16 cellular contexts compared by ENCODE assay signal in the genomic region with DNA sequence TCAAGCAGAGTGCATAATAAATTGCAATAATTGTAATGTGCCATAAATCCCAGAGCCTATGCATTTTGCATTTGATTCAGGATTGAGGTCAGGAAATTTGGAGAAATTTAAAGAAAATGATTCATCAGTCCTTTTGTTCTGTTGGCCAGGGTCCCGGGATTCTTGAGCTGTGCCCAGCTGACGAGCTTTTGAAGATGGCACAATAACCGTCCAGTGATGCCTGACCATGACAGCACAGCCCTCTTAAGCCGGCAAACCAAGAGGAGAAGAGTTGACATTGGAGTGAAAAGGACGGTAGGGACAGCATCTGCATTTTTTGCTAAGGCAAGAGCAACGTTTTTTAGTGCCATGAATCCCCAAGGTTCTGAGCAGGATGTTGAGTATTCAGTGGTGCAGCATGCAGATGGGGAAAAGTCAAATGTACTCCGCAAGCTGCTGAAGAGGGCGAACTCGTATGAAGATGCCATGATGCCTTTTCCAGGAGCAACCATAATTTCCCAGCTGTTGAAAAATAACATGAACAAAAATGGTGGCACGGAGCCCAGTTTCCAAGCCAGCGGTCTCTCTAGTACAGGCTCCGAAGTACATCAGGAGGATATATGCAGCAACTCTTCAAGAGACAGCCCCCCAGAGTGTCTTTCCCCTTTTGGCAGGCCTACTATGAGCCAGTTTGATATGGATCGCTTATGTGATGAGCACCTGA. TPM values are rescaled to one million over a fixed set of nuclear protein-coding genes. Genes with fewer than 3 reads are reported as not detected.
DNase-seq lines count a peak whose midpoint lies in the region; ATAC-seq and TF ChIP-seq lines count a peak whose summit lies in the region.
"Had no signal": no experiment of that assay in that cellular context is flagged by ENCODE, and none has a peak within 500 bp of the region (broad histone marks: within the 10 kb centered on the region; RNA-seq: fewer than 3 reads in every experiment).

No MANE protein-coding gene starts in this region.

- no peak for ATAC-seq in GM18505 (IDR thresholded peaks at IDR 0.05; ENCODE audit: unreplicated experiment)

- CTCF ChIA-PET in activated CD4-positive, alpha-beta T cell treated with anti-CD3 and anti-CD28 coated beads, Interleukin-2, amount 10 ng/mL, durations not matched to agents 7 days and 5 days (lab: Charles Lee): no interaction called here

- POLR2A ChIA-PET in activated CD4-positive, alpha-beta T cell treated with anti-CD3 and anti-CD28 coated beads, Interleukin-2, amount 10 ng/mL, durations not matched to agents 7 days and 5 days (lab: Charles Lee): no interaction called here

- peaks cover 9% of the 10 kb centered on the region for H3K36me3 ChIP-seq in right atrium auricular region
- H3K36me3 ChIP-seq in skeletal muscle satellite cell (ENCODE audit: insufficient read depth, low read length): no peaks in the 10 kb centered on the region
- no peaks in the 10 kb centered on the region for H3K36me3 ChIP-seq in vagina
- no peaks in the 10 kb centered on the region for H3K36me3 ChIP-seq in prostate gland
- H3K36me3 ChIP-seq: brain microvascular endothelial cell, Peyer's patch, tibial artery had no signal

- H3K4me3 ChIP-seq in right atrium auricular region (peak overlapping the region in 1 of 2 donors; percentile 27), skeletal muscle satellite cell (ENCODE audit: low read length) (peak overlapping the region; percentile 62), vagina (no peak overlapping the region), prostate gland (no peak overlapping the region)
- H3K4me3 ChIP-seq: hepatocyte, tibial artery had no signal

- peaks cover 55% of the 10 kb centered on the region for H3K4me1 Mint-ChIP-seq in brain
- no peaks in the 10 kb centered on the region for H3K4me1 Mint-ChIP-seq in activated CD4-positive, alpha-beta T cell treated with anti-CD3 and anti-CD28 coated beads, Interleukin-2, amount 10 ng/mL, durations not matched to agents 7 days and 5 days

- no peaks in the 10 kb centered on the region for H3K9me3 ChIP-seq in right atrium auricular region
- no peaks in the 10 kb centered on the region for H3K9me3 ChIP-seq in skeletal muscle satellite cell (replicated peaks; ENCODE audit: low read length)
- H3K9me3 ChIP-seq in vagina: no peaks in the 10 kb centered on the region
- H3K9me3 ChIP-seq in prostate gland: no peaks in the 10 kb centered on the region
- H3K9me3 ChIP-seq: Peyer's patch, tibial artery had no signal

- peak overlapping the region in 3 of 5 experiments; percentile 1 to 37 (median 8) for H3K4me3 Mint-ChIP-seq in brain
- H3K4me3 Mint-ChIP-seq in activated CD4-positive, alpha-beta T cell treated with anti-CD3 and anti-CD28 coated beads, Interleukin-2, amount 10 ng/mL, durations not matched to agents 7 days and 5 days: no peak overlapping the region
- H3K4me3 Mint-ChIP-seq: activated CD4-positive, alpha-beta memory T cell treated with anti-CD3 and anti-CD28 coated beads for 36 hours had no signal

- H3K4me2 ChIP-seq in skeletal muscle satellite cell (ENCODE audit: low read length): peak overlapping the region; percentile 79
- H3K4me2 ChIP-seq: hepatocyte had no signal

- H3K4me1 ChIP-seq in right atrium auricular region (peaks cover 0 to 24% of the 10 kb centered on the region in 2 donors), skeletal muscle satellite cell (ENCODE audit: control insufficient read depth, insufficient read depth, low read length) (peaks cover 18% of the 10 kb centered on the region), vagina (no peaks in the 10 kb centered on the region), prostate gland (replicated peaks) (no peaks in the 10 kb centered on the region)
- H3K4me1 ChIP-seq: Peyer's patch, tibial artery had no signal

- intact Hi-C loops in vagina (cut with DNase I): no loop called here
- intact Hi-C loops in prostate gland (cut with DNase I): no loop called here

- peaks cover 0 to 12% (median 0%) of the 10 kb centered on the region in 5 experiments for H3K9me3 Mint-ChIP-seq in brain
- no peaks in the 10 kb centered on the region for H3K9me3 Mint-ChIP-seq in activated CD4-positive, alpha-beta T cell treated with anti-CD3 and anti-CD28 coated beads, Interleukin-2, amount 10 ng/mL, durations not matched to agents 7 days and 5 days
- H3K9me3 Mint-ChIP-seq: activated CD4-positive, alpha-beta memory T cell treated with anti-CD3 and anti-CD28 coated beads for 36 hours had no signal

- DNase-seq in NCI-H1092 treated with DMSO at 0.1 percent for 48 hours (lab: John Stamatoyannopoulos, UW) (peak; percentile 96), right atrium auricular region (ENCODE audit: low spot score) (no peak), vagina (ENCODE audit: extremely low spot score in 2 of 2) (no peak), prostate gland (ENCODE audit: low spot score) (no peak)
- no peak for DNase-seq in activated CD4-positive, alpha-beta T cell treated with anti-CD3 and anti-CD28 coated beads, Interleukin-2, amount 10 ng/mL, durations not matched to agents 7 days and 5 days
- DNase-seq: activated CD4-positive, alpha-beta memory T cell treated with anti-CD3 and anti-CD28 coated beads for 36 hours; brain microvascular endothelial cell; DMS 273 treated with DMSO at 0.1 percent for 48 hours; NCI-H345; Peyer's patch; T-helper 2 cell; tibial artery had no signal

- H3K27me3 ChIP-seq in right atrium auricular region (no peaks in the 10 kb centered on the region), skeletal muscle satellite cell (ENCODE audit: control insufficient read depth, insufficient read depth, low read length) (peaks cover 3% of the 10 kb centered on the region), vagina (no peaks in the 10 kb centered on the region), prostate gland (replicated peaks; ENCODE audit: insufficient read depth) (no peaks in the 10 kb centered on the region)
- H3K27me3 ChIP-seq: brain microvascular endothelial cell, Peyer's patch had no signal

- H3K27me3 Mint-ChIP-seq in brain: peaks cover 54% of the 10 kb centered on the region
- peaks cover 23% of the 10 kb centered on the region for H3K27me3 Mint-ChIP-seq in activated CD4-positive, alpha-beta T cell treated with anti-CD3 and anti-CD28 coated beads, Interleukin-2, amount 10 ng/mL, durations not matched to agents 7 days and 5 days

- no peak for TF ChIP-seq POLR2A in vagina (IDR thresholded peaks at IDR 0.05)
- no peak for TF ChIP-seq POLR2A in prostate gland (IDR thresholded peaks at IDR 0.05)
- TF ChIP-seq POLR2A in GM18505 (IDR thresholded peaks at IDR 0.05; ENCODE audit: borderline replicate concordance, extremely low read depth, insufficient read depth, insufficient read length): no peak

- 65% methylated on average over 13 of the region's 13 CpGs for WGBS in prostate gland

- H3K27ac Mint-ChIP-seq in brain: peak overlapping the region in 3 of 5 experiments; percentile 65 to 79 (median 66)
- no peak overlapping the region for H3K27ac Mint-ChIP-seq in activated CD4-positive, alpha-beta T cell treated with anti-CD3 and anti-CD28 coated beads, Interleukin-2, amount 10 ng/mL, durations not matched to agents 7 days and 5 days
- H3K27ac Mint-ChIP-seq: activated CD4-positive, alpha-beta memory T cell treated with anti-CD3 and anti-CD28 coated beads for 36 hours had no signal

- H3K36me3 Mint-ChIP-seq in brain: peaks cover 40% of the 10 kb centered on the region
- H3K36me3 Mint-ChIP-seq in activated CD4-positive, alpha-beta T cell treated with anti-CD3 and anti-CD28 coated beads, Interleukin-2, amount 10 ng/mL, durations not matched to agents 7 days and 5 days (ENCODE audit: low read depth): no peaks in the 10 kb centered on the region
- H3K36me3 Mint-ChIP-seq: activated CD4-positive, alpha-beta memory T cell treated with anti-CD3 and anti-CD28 coated beads for 36 hours had no signal

- H3K27ac ChIP-seq in right atrium auricular region (peak overlapping the region; percentile 61 to 79), vagina (no peak overlapping the region), prostate gland (no peak overlapping the region)
- H3K27ac ChIP-seq: brain microvascular endothelial cell, hepatocyte, tibial artery had no signal

- TF ChIP-seq CTCF in brain (conservative IDR thresholded peaks at IDR 0.05) (no peak), right atrium auricular region (IDR thresholded peaks at IDR 0.05) (no peak), vagina (IDR thresholded peaks at IDR 0.05) (no peak), prostate gland (IDR thresholded peaks at IDR 0.05) (no peak)

- peak overlapping the region; percentile 54 for H3K9ac ChIP-seq in skeletal muscle satellite cell (ENCODE audit: low read depth, low read length)

RNA-seq across cellular contexts. Expression of a gene that starts 8.7 kb away (rescaled TPM):
- polyA plus RNA-seq in brain (ENCODE audit: insufficient read depth, low read depth, low replicate concordance): 27.9 TPM
- 10 to 100 TPM; 39.7 to 46.5 TPM for total RNA-seq in right atrium auricular region
- total RNA-seq in skeletal muscle satellite cell (2012; rRNA removed): 0.22 and 0.25 TPM in 2 replicates
- total RNA-seq in vagina: 4.7 TPM
- 1 to 10 TPM; 1.1 to 6.2 TPM for total RNA-seq in prostate gland
- under 1 TPM; 0.02 to 0.15 TPM for total RNA-seq in activated CD4-positive, alpha-beta T cell treated with anti-CD3 and anti-CD28 coated beads, Interleukin-2, amount 10 ng/mL, durations not matched to agents 7 days and 5 days

Comparison
In these comparisons a context has a peak if more than half of its experiments do, and no peak if none do; other contexts are left out.
1. H3K27ac ChIP-seq: peak in right atrium auricular region (2 of 2); none in vagina (single experiment) and prostate gland (0 of 2).